ENCODE assay signal across 9 cellular contexts in genomic region chr1:207890136-207890738, GRCh38. TPM values are rescaled to one million over a fixed set of nuclear protein-coding genes. Genes with fewer than 3 reads are reported as not detected.
DNase-seq lines count a peak whose midpoint lies in the region; ATAC-seq and TF ChIP-seq lines count a peak whose summit lies in the region.
"Had no signal": no experiment of that assay in that cellular context is flagged by ENCODE, and none has a peak within 500 bp of the region (broad histone marks: within the 10 kb centered on the region; RNA-seq: fewer than 3 reads in every experiment).

No MANE protein-coding gene starts in this region.

- H3K9ac ChIP-seq in muscle layer of colon (ENCODE audit: low read length) = no peak overlapping the region

- no peak for ATAC-seq in GM21390 (IDR thresholded peaks at IDR 0.05; ENCODE audit: unreplicated experiment)
- ATAC-seq: T-cell had no signal

- H3K4me3 Mint-ChIP-seq in endothelial cell (ENCODE audit: unreplicated experiment) = no peak overlapping the region
- H3K4me3 Mint-ChIP-seq in CD8-positive, alpha-beta memory T cell = no peak overlapping the region
- H3K4me3 Mint-ChIP-seq: T-cell had no signal

- in situ Hi-C loops in ACHN (cut with HindIII; ENCODE audit: low pct_ligation_motif_present, low pct_unique_long_range_greater_than_20kb, low sequenced_read_pairs) = no loop called here

- no peaks in the 10 kb centered on the region for H3K9me3 ChIP-seq in muscle layer of colon (ENCODE audit: low read length)
- no peaks in the 10 kb centered on the region for H3K9me3 ChIP-seq in CD8-positive, alpha-beta memory T cell (ENCODE audit: low read length)

- no peaks in the 10 kb centered on the region for H3K27me3 ChIP-seq in muscle layer of colon (ENCODE audit: control insufficient read depth in 1 of 2, insufficient read depth in 2 of 2, low read length in 2 of 2)
- H3K27me3 ChIP-seq in CD8-positive, alpha-beta memory T cell (ENCODE audit: insufficient read depth, low read length, poor library complexity, severe bottlenecking) = no peaks in the 10 kb centered on the region

- peaks cover 11% of the 10 kb centered on the region for H3K27me3 Mint-ChIP-seq in endothelial cell (ENCODE audit: unreplicated experiment)
- H3K27me3 Mint-ChIP-seq in CD8-positive, alpha-beta memory T cell = peaks cover 8 to 22% of the 10 kb centered on the region in 2 donors

- H3K36me3 ChIP-seq in muscle layer of colon (ENCODE audit: insufficient read depth, low read length) = no peaks in the 10 kb centered on the region
- H3K36me3 ChIP-seq in CD8-positive, alpha-beta memory T cell (ENCODE audit: insufficient read depth, low read length) = no peaks in the 10 kb centered on the region

- no peaks in the 10 kb centered on the region for H3K9me3 Mint-ChIP-seq in endothelial cell (ENCODE audit: unreplicated experiment)
- no peaks in the 10 kb centered on the region for H3K9me3 Mint-ChIP-seq in CD8-positive, alpha-beta memory T cell
- H3K9me3 Mint-ChIP-seq: T-cell had no signal

- H3K4me3 ChIP-seq in muscle layer of colon (ENCODE audit: low read depth in 1 of 2, low read length in 2 of 2) = no peak overlapping the region
- H3K4me3 ChIP-seq in CD8-positive, alpha-beta memory T cell (ENCODE audit: low read length) = no peak overlapping the region

- CTCF ChIA-PET in CD8-positive, alpha-beta memory T cell (lab: Charles Lee) = no interaction called here

- H3K4me1 Mint-ChIP-seq in endothelial cell (ENCODE audit: unreplicated experiment) = peaks cover 71% of the 10 kb centered on the region
- peaks cover 2 to 3% (median 3%) of the 10 kb centered on the region in 3 donors for H3K4me1 Mint-ChIP-seq in CD8-positive, alpha-beta memory T cell

- peaks cover 49% of the 10 kb centered on the region for H3K36me3 Mint-ChIP-seq in endothelial cell (ENCODE audit: low read depth, unreplicated experiment)
- no peaks in the 10 kb centered on the region for H3K36me3 Mint-ChIP-seq in CD8-positive, alpha-beta memory T cell
- H3K36me3 Mint-ChIP-seq: T-cell had no signal

- peaks cover 54% of the 10 kb centered on the region for H3K4me1 ChIP-seq in muscle layer of colon (ENCODE audit: insufficient read depth, low read length)
- H3K4me1 ChIP-seq in CD8-positive, alpha-beta memory T cell (ENCODE audit: insufficient read depth, low read length) = no peaks in the 10 kb centered on the region

- DNase-seq in ACHN = peak; percentile 54
- peak; percentile 93 for DNase-seq in MV-4-11 (lab: John Stamatoyannopoulos, UW)
- peak; percentile 57 for DNase-seq in endothelial cell (ENCODE audit: low spot score)
- DNase-seq in activated CD4-positive, alpha-beta T cell treated with anti-CD3 and anti-CD28 coated beads for 1 hour = no peak
- no peak for DNase-seq in CD8-positive, alpha-beta memory T cell
- no peak for DNase-seq in NCI-H446 treated with DMSO at 0.1 percent for 48 hours (lab: John Stamatoyannopoulos, UW)
- DNase-seq: T-cell had no signal

- POLR2A ChIA-PET in CD8-positive, alpha-beta memory T cell (lab: Charles Lee) = no interaction called here

- peak overlapping the region; percentile 94 for H3K27ac Mint-ChIP-seq in endothelial cell (ENCODE audit: unreplicated experiment)
- no peak overlapping the region for H3K27ac Mint-ChIP-seq in CD8-positive, alpha-beta memory T cell
- H3K27ac Mint-ChIP-seq: T-cell had no signal

- peak overlapping the region; percentile 12 for H3K27ac ChIP-seq in muscle layer of colon (ENCODE audit: low read depth, low read length)
- H3K27ac ChIP-seq in CD8-positive, alpha-beta memory T cell (ENCODE audit: low read depth, low read length) = no peak overlapping the region

- no peak for TF ChIP-seq CTCF in endothelial cell (IDR thresholded peaks at IDR 0.05; ENCODE audit: unreplicated experiment)

RNA-seq across cellular contexts. Expression of gene CD34, which starts 20.7 kb away (rescaled TPM):
- 277 TPM for total RNA-seq in endothelial cell (ENCODE audit: unreplicated experiment)
- total RNA-seq in CD8-positive, alpha-beta memory T cell = not detected
- polyA plus RNA-seq in CD8-positive, alpha-beta memory T cell = not detected

Comparison
In these comparisons a context has a peak if more than half of its experiments do, and no peak if none do; other contexts are left out.
1. DNase-seq: peak in ACHN (single experiment), MV-4-11 (single experiment) and endothelial cell (single experiment); none in activated CD4-positive, alpha-beta T cell treated with anti-CD3 and anti-CD28 coated beads for 1 hour (single experiment), CD8-positive, alpha-beta memory T cell (0 of 5) and NCI-H446 treated with DMSO at 0.1 percent for 48 hours (single experiment).
2. RNA of gene CD34, which starts 20.7 kb away (total RNA-seq): 277 TPM in endothelial cell (single experiment); not detected in CD8-positive, alpha-beta memory T cell; every median in the first group is over 100 times any median in the second.